ENCODE assay signal across 23 cellular contexts in the genomic region with DNA sequence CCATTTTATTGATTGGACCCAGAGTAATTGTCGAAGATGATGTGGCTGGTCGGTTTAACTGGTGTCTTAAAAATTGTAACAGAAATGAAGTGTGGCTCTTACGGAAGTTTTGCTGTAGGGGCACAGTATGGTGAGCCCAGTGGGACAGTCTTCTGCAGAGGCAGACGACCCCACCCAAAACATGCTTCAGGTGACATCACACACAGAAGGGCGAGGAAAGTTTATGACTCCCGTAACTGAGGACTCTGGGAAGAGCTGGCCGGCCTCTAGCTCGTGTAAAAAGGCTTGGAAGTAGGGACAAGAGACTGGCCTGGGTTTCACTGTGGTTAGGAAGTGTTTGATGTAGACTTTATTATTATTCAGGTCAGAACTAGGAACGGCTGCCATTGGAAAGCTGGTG.
"Had no signal": no experiment of that assay in that cellular context is flagged by ENCODE, and none has a peak within 500 bp of the region (broad histone marks: within the 10 kb centered on the region; RNA-seq: fewer than 3 reads in every experiment).

No MANE protein-coding gene starts in this region.

- H3K27ac Mint-ChIP-seq: dendritic cell treated with granulocyte-macrophage colony-stimulating factor and Interleukin-4, amounts not matched to agents 40 ng/mL and 50 ng/mL, for 4 days; effector memory CD8-positive, alpha-beta T cell; endodermal cell had no signal

- H3K36me3 ChIP-seq: colonic mucosa, esophagus squamous epithelium, gastrocnemius medialis, gastroesophageal sphincter, heart left ventricle, heart right ventricle had no signal

- H3K27me3 ChIP-seq: colonic mucosa, gastrocnemius medialis had no signal

- H3K9me3 ChIP-seq: colonic mucosa, esophagus squamous epithelium, gastrocnemius medialis, gastroesophageal sphincter, heart left ventricle, heart right ventricle had no signal

- H3K4me3 Mint-ChIP-seq: dendritic cell treated with granulocyte-macrophage colony-stimulating factor and Interleukin-4, amounts not matched to agents 40 ng/mL and 50 ng/mL, for 4 days; effector memory CD8-positive, alpha-beta T cell; endodermal cell had no signal

- H3K4me1 ChIP-seq: colonic mucosa, esophagus squamous epithelium, foreskin keratinocyte, gastrocnemius medialis, gastroesophageal sphincter, heart left ventricle, heart right ventricle had no signal

- ATAC-seq: effector memory CD8-positive, alpha-beta T cell; esophagus mucosa; foreskin keratinocyte; gastrocnemius medialis; gastroesophageal sphincter; heart left ventricle; heart right ventricle had no signal

- H3K9me3 Mint-ChIP-seq: dendritic cell treated with granulocyte-macrophage colony-stimulating factor and Interleukin-4, amounts not matched to agents 40 ng/mL and 50 ng/mL, for 4 days; effector memory CD8-positive, alpha-beta T cell had no signal

- H3K4me3 ChIP-seq: colonic mucosa, coronary artery, dorsolateral prefrontal cortex, esophagus squamous epithelium, gastrocnemius medialis, gastroesophageal sphincter, heart left ventricle, heart right ventricle had no signal

- H3K27ac ChIP-seq: colonic mucosa, coronary artery, dorsolateral prefrontal cortex, epithelial cell of prostate, esophagus squamous epithelium, foreskin keratinocyte, gastrocnemius medialis, gastroesophageal sphincter, heart left ventricle, heart right ventricle had no signal

- DNase-seq: colonic mucosa; cortex of kidney; dermis blood vessel endothelial cell; dorsolateral prefrontal cortex; effector CD4-positive, alpha-beta T cell; effector CD8-positive, alpha-beta T cell; effector memory CD4-positive, alpha-beta T cell; effector memory CD8-positive, alpha-beta T cell; erythroblast; esophagus squamous epithelium; foreskin fibroblast; foreskin keratinocyte; foreskin melanocyte; gastrocnemius medialis; glutamatergic neuron; heart left ventricle; heart right ventricle had no signal
